1 cellular context compared by ENCODE assay signal in the genomic region with DNA sequence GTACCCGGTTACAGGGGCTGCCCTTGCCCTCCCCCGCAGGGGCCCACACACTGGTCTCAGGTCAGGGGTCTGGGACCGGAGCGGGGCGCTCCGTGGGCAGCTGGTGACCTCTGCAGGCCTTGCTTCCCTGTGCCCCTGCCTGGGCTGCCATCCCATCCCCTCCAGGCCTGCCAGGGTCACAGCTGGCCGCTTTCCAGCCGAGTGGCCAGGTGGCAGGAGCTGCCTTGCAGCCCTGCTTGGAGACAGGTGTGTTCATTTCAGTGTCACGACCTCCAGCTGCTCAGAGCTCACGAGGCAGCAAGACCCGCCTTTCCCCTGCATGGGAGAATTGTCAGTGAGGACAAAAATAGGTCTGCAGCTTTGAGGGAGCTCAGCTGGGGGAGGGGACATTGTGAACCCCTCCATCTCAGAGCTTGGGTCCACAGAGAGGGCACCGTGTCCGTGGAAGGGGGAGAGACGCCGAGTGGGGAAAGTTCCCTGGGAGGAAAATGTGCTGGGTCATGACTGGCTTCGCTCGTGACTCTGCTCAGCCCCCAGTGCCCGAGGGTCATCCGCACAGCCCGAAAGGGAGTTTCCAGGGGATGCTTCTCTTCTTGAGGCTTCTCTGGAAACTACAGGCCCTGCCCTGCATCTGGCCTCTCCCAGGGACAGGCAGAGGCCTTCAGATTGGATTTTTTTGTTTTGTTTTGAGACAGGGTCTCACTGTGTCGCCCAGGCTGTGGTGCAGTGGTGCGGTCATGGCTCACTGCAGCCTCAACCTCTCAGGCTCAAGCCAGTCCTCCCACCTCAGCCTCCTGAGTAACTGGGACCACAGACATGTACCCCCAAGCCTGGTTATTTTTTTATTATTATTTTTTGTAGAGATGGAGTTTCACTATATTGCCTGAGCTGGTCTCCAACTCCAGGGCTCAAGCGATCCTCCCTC.
TF ChIP-seq lines count a peak whose summit lies in the region.

No MANE protein-coding gene starts in this region.

TF ChIP-seq in HepG2, 621 proteins besides CTCF, POLR2A, EP300 and RAD21 (continued from another document):
- 0 out of 2 replicates have a peak, but pooled peaks have one; percentile 26 for TF ChIP-seq HNF1B (CRISPR knock-in tag; IDR thresholded peaks at IDR 0.05)
- TF ChIP-seq, protein P1, sequence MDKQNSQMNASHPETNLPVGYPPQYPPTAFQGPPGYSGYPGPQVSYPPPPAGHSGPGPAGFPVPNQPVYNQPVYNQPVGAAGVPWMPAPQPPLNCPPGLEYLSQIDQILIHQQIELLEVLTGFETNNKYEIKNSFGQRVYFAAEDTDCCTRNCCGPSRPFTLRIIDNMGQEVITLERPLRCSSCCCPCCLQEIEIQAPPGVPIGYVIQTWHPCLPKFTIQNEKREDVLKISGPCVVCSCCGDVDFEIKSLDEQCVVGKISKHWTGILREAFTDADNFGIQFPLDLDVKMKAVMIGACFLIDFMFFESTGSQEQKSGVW (CRISPR knock-in tag; IDR thresholded peaks at IDR 0.05; ENCODE audit: borderline replicate concordance) = no peak
